Comparison of ENCODE assay signal across 9 cellular contexts in the genomic region with DNA sequence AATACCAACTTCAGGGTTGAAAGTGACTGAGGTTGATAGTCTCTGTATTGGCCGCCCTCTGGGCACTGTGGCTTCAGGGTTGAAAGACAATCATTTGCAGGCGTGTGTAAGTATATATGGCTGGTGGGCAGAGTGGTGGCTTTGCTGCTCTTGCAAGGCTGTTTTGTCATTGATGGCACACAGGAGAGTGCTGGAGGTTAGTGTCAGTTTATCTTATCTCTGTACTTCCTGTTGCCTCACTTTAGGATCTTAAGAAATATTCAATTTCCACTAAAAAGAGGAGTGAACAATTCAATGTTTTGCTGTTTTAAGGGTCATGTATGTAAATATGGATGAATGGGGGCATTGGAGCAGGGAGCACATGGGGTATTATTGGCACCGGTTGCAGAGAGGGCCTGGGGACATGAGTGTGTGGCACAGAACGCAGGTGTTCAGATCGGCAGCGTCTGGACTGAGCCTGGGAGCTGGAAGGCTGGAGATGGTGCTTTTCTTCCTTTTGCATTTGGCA. TPM values are rescaled to one million over a fixed set of nuclear protein-coding genes. Genes with fewer than 3 reads are reported as not detected.
DNase-seq lines count a peak whose midpoint lies in the region; ATAC-seq and TF ChIP-seq lines count a peak whose summit lies in the region.
"Had no signal": no experiment of that assay in that cellular context is flagged by ENCODE, and none has a peak within 500 bp of the region (broad histone marks: within the 10 kb centered on the region; RNA-seq: fewer than 3 reads in every experiment).

No MANE protein-coding gene starts in this region.

- peaks cover 24% of the 10 kb centered on the region for H3K36me3 Mint-ChIP-seq in CD8-positive, alpha-beta T cell

- CTCF ChIA-PET in CD8-positive, alpha-beta T cell (lab: Charles Lee): interaction anchor here (0.9 to 1.8 kb wide), 5 partner anchors 14 to 220 kb away, joined by 3 to 4 read pairs (median 3); no protein-coding TSS in a partner anchor

- H3K27me3 ChIP-seq in CD8-positive, alpha-beta T cell (ENCODE audit: insufficient read depth, low read length): no peaks in the 10 kb centered on the region
- H3K27me3 ChIP-seq in GM23248 (replicated peaks; ENCODE audit: insufficient read depth) (no peaks in the 10 kb centered on the region), RWPE2 (ENCODE audit: insufficient read depth, poor library complexity, severe bottlenecking) (no peaks in the 10 kb centered on the region), testis (no peaks in the 10 kb centered on the region), neuronal stem cell (ENCODE audit: control insufficient read depth in 3 of 3, insufficient read depth in 3 of 3, low read depth in 1 of 3, low read length in 3 of 3) (no peaks in the 10 kb centered on the region)

- intact Hi-C loops in CD8-positive, alpha-beta T cell (cut with DNase I, micrococcal nuclease): loop anchor here (2.0 to 10.0 kb wide), 9 partner anchors 13 to 369 kb away; no protein-coding TSS in a partner anchor
- intact Hi-C loops in left ventricle myocardium superior (cut with micrococcal nuclease) (no loop called here), testis (cut with DNase I; ENCODE audit: low total_unique reads) (no loop called here)

- POLR2A ChIA-PET in CD8-positive, alpha-beta T cell (lab: Charles Lee): interaction anchor here (1.1 to 2.0 kb wide), 4 partner anchors 14 to 298 kb away, joined by 3 to 8 read pairs (median 5); no protein-coding TSS in a partner anchor

- TF ChIP-seq POLR2A in testis (IDR thresholded peaks at IDR 0.05): no peak

- peak overlapping the region; percentile 96 for H3K27ac Mint-ChIP-seq in CD8-positive, alpha-beta T cell

- no peaks in the 10 kb centered on the region for H3K9me2 ChIP-seq in GM23248 (ENCODE audit: insufficient read depth)

- in situ Hi-C loops in GM23248 (cut with MboI): no loop called here

- peak overlapping the region; percentile 75 for H3K4me2 ChIP-seq in GM23248 (ENCODE audit: unreplicated experiment)
- H3K4me2 ChIP-seq in neuronal stem cell (ENCODE audit: insufficient read depth, low read length, poor library complexity, severe bottlenecking): no peak overlapping the region

- H3K4ac ChIP-seq in neuronal stem cell (ENCODE audit: low read length): no peak overlapping the region

- no peak overlapping the region for H2BK120ac ChIP-seq in neuronal stem cell (ENCODE audit: low read depth, low read length)

- peaks cover 92% of the 10 kb centered on the region for H3K4me1 ChIP-seq in CD8-positive, alpha-beta T cell (ENCODE audit: insufficient read depth, low read length)
- H3K4me1 ChIP-seq in GM23248 (ENCODE audit: insufficient read depth) (peaks cover 41% of the 10 kb centered on the region), RWPE2 (ENCODE audit: insufficient read depth, poor library complexity, severe bottlenecking) (peaks cover 36% of the 10 kb centered on the region), testis (peaks cover 17% of the 10 kb centered on the region), neuronal stem cell (ENCODE audit: control insufficient read depth in 2 of 2, insufficient read depth in 1 of 2, low read depth in 1 of 2, low read length in 2 of 2) (peaks cover 6 to 9% of the 10 kb centered on the region in 2 donors)

- peaks cover 9% of the 10 kb centered on the region for H3K79me1 ChIP-seq in neuronal stem cell (ENCODE audit: low read depth, low read length)

- H4K20me1 ChIP-seq in GM23248 (ENCODE audit: insufficient read depth): no peaks in the 10 kb centered on the region

- H2BK15ac ChIP-seq in neuronal stem cell (ENCODE audit: low read length): no peak overlapping the region

- no peak for TF ChIP-seq CTCF in CD8-positive, alpha-beta T cell (IDR thresholded peaks at IDR 0.05)
- TF ChIP-seq CTCF in RWPE2 (IDR thresholded peaks at IDR 0.05; ENCODE audit: poor library complexity, severe bottlenecking) (no peak), testis (IDR thresholded peaks at IDR 0.05) (no peak)

- peak; percentile 45 for ATAC-seq in CD8-positive, alpha-beta T cell
- ATAC-seq in RWPE2 (ENCODE audit: low read depth) (peak; percentile 24; the same call in 1 of the 3 replicates), left ventricle myocardium superior (peak; percentile 46), GM18909 (IDR thresholded peaks at IDR 0.05; ENCODE audit: poor library complexity, unreplicated experiment) (no peak)

- no peak overlapping the region for H4K91ac ChIP-seq in neuronal stem cell (ENCODE audit: low read depth, low read length, poor library complexity)

- H3K27ac ChIP-seq in CD8-positive, alpha-beta T cell (ENCODE audit: low read depth, low read length): peak overlapping the region; percentile 34
- H3K27ac ChIP-seq in GM23248 (peak overlapping the region; percentile 81), RWPE2 (ENCODE audit: poor library complexity, severe bottlenecking) (peak overlapping the region; percentile 53), testis (no peak overlapping the region), neuronal stem cell (replicated peaks; ENCODE audit: low read length) (no peak overlapping the region)

- H3K9ac ChIP-seq in GM23248 (no peak overlapping the region), neuronal stem cell (ENCODE audit: low read depth, low read length, poor library complexity) (no peak overlapping the region)

- WGBS in GM23248 (ENCODE audit: low coverage in 1 of 2, low lambda C conversion rate in 2 of 2, missing lambda C conversion rate in 2 of 2), 2 experiments: 78 to 83% methylated on average over 6 of the region's 6 CpGs
- WGBS in testis, 2 donors: 44 to 47% methylated on average over 6 of the region's 6 CpGs
- WGBS in neuronal stem cell (ENCODE audit: extremely low coverage in 2 of 2, insufficient read length in 2 of 2, insufficient replicate concordance in 1 of 2), 2 donors: no CpG with 5 or more reads among the region's 6 CpGs

- H2BK12ac ChIP-seq in neuronal stem cell (ENCODE audit: low read length): no peak overlapping the region

- H2AFZ ChIP-seq in GM23248 (no peak overlapping the region), neuronal stem cell (ENCODE audit: low read length) (no peak overlapping the region)

- peak overlapping the region; percentile 14 for H3K4me3 ChIP-seq in CD8-positive, alpha-beta T cell (ENCODE audit: low read depth, low read length)
- H3K4me3 ChIP-seq in GM23248: no peak overlapping the region
- no peak overlapping the region for H3K4me3 ChIP-seq in RWPE2 (ENCODE audit: severe bottlenecking)
- no peak overlapping the region for H3K4me3 ChIP-seq in testis
- H3K4me3 ChIP-seq in neuronal stem cell (ENCODE audit: low read length in 2 of 2): no peak overlapping the region

- no peak overlapping the region for H2BK5ac ChIP-seq in neuronal stem cell (ENCODE audit: low read length)

- no peak overlapping the region for H3K18ac ChIP-seq in neuronal stem cell (ENCODE audit: low read length)

- H3F3A ChIP-seq in GM23248 (ENCODE audit: insufficient read depth): peaks cover 32% of the 10 kb centered on the region

- H3K27me3 Mint-ChIP-seq in CD8-positive, alpha-beta T cell (ENCODE audit: low read depth): no peaks in the 10 kb centered on the region

- H3K14ac ChIP-seq in neuronal stem cell (ENCODE audit: low read length): no peak overlapping the region

- H3K36me3 ChIP-seq in CD8-positive, alpha-beta T cell (ENCODE audit: insufficient read depth, low read length): no peaks in the 10 kb centered on the region
- H3K36me3 ChIP-seq in GM23248 (ENCODE audit: low read depth) (no peaks in the 10 kb centered on the region), RWPE2 (ENCODE audit: low read depth) (peaks cover 3% of the 10 kb centered on the region; the same call in 1 of the 2 replicates), testis (ENCODE audit: low read depth, missing control alignments) (no peaks in the 10 kb centered on the region), neuronal stem cell (replicated peaks in 1 of 2; ENCODE audit: control insufficient read depth in 2 of 2, insufficient read depth in 2 of 2, low read length in 2 of 2) (peaks cover 0 to 7% of the 10 kb centered on the region in 2 donors)

- peaks cover 89% of the 10 kb centered on the region for H3K79me2 ChIP-seq in GM23248 (ENCODE audit: insufficient read depth)

- no peaks in the 10 kb centered on the region for H3K9me3 Mint-ChIP-seq in CD8-positive, alpha-beta T cell

- H2AK5ac ChIP-seq in neuronal stem cell (ENCODE audit: low read depth, low read length): no peak overlapping the region

- H3K4me3 Mint-ChIP-seq in CD8-positive, alpha-beta T cell: peak overlapping the region; percentile 67

- peak in 3 of 7 experiments; percentile 44 to 67 (median 56) for DNase-seq in CD8-positive, alpha-beta T cell
- DNase-seq in GM23248: no peak
- DNase-seq in RWPE2 (ENCODE audit: low spot score): no peak
- no peak for DNase-seq in left ventricle myocardium superior
- no peak for DNase-seq in testis
- DNase-seq in neuronal stem cell (ENCODE audit: low spot score): no peak
- no peak for DNase-seq in cerebellar nuclear complex (lab: John Stamatoyannopoulos, UW)
- DNase-seq: NCI-H2171 treated with DMSO at 0.1 percent for 48 hours had no signal

- no peak overlapping the region for H4K8ac ChIP-seq in neuronal stem cell (ENCODE audit: low read depth, low read length)

- peaks cover 96% of the 10 kb centered on the region for H3K4me1 Mint-ChIP-seq in CD8-positive, alpha-beta T cell (ENCODE audit: low read depth)

- no peaks in the 10 kb centered on the region for H3K9me3 ChIP-seq in CD8-positive, alpha-beta T cell (ENCODE audit: low read length)
- H3K9me3 ChIP-seq in GM23248 (ENCODE audit: low read depth) (no peaks in the 10 kb centered on the region), RWPE2 (ENCODE audit: severe bottlenecking) (no peaks in the 10 kb centered on the region), testis (no peaks in the 10 kb centered on the region), neuronal stem cell (replicated peaks in 1 of 2; ENCODE audit: control insufficient read depth in 2 of 2, insufficient read depth in 1 of 2, low read depth in 1 of 2, low read length in 2 of 2) (peaks cover 0 to 23% of the 10 kb centered on the region in 2 donors)

- no peak overlapping the region for H3K23ac ChIP-seq in neuronal stem cell (ENCODE audit: low read depth, low read length, poor library complexity)

RNA-seq across cellular contexts. Expression of a gene that starts 51.5 kb away (rescaled TPM):
- total RNA-seq in CD8-positive, alpha-beta T cell: 10 to 100 TPM; 59.0 to 60.3 TPM
- total RNA-seq in GM23248 (2014; rRNA removed; shearing (Covaris generic)): 13.9 and 25.2 TPM in 2 replicates
- 5.1 and 5.7 TPM in 2 replicates for polyA plus RNA-seq in GM23248 (2016; fragmentation: Nextera tagmentation; extraction: Ambion mirVana)
- total RNA-seq in left ventricle myocardium superior: 39.9 TPM
- total RNA-seq in testis: 100 to 1,000 TPM; 105 to 168 TPM
- 67.7 TPM for polyA plus RNA-seq in testis (ENCODE audit: insufficient read depth, low read depth, low replicate concordance)
- 37.1 TPM for polyA plus RNA-seq in neuronal stem cell (2013, experiment 1 of 2)
- polyA plus RNA-seq in neuronal stem cell (2013, experiment 2 of 2): 37.6 TPM

Comparison
In these comparisons a context has a peak if more than half of its experiments do, and no peak if none do; other contexts are left out.
1. H3K27ac ChIP-seq: peak in CD8-positive, alpha-beta T cell (single experiment), GM23248 (single experiment) and RWPE2 (single experiment); none in testis (0 of 2) and neuronal stem cell (single experiment).
2. intact Hi-C loops: an anchor here in CD8-positive, alpha-beta T cell (2.0 to 10.0 kb wide); none called in left ventricle myocardium superior and testis.